Comparison of ENCODE assay signal across 8 cellular contexts in the genomic region with DNA sequence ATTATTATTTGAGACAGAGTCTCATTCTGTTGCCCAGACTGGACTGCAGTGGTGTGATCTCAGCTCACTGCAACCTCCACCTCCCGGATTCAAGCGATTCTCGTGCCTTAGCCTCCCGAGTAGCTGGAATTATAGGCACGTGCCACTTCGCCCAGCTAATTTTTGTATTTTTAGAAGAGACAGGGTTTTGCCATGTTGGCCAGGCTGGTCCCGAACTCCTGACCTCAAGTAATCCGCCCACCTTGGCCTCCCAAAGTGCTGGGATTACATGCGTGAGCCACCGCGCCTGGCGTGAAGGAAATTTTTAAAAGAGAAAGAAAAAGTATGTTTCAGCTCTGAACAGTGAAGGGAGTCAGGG. TPM values are rescaled to one million over a fixed set of nuclear protein-coding genes. Genes with fewer than 3 reads are reported as not detected.
A peak's percentile ranks its signal among the peaks of the same experiment; 100 is the strongest.
DNase-seq lines count a peak whose midpoint lies in the region; ATAC-seq, FAIRE-seq and TF ChIP-seq lines count a peak whose summit lies in the region.
"Not testable (repeated sequence)": the region's sequence is repeated elsewhere in the genome, so short reads cannot be mapped to it uniquely, and the experiment has no call there.

No MANE protein-coding gene starts in this region.

- not testable (repeated sequence) for BruUV-seq in endothelial cell of umbilical vein (replicated peaks; lab: Mats Ljungman, UMichigan)

- not testable (repeated sequence) for DNase-seq in endothelial cell of umbilical vein (ENCODE audit: low read depth, low spot score); right atrium auricular region (ENCODE audit: low spot score); upper lobe of right lung

- CTCF ChIA-PET in endothelial cell of umbilical vein (lab: Charles Lee) = interaction anchor here (0.9 to 2.5 kb wide), 9 partner anchors 9 to 128 kb away, joined by 3 to 10 read pairs (median 6); a partner anchor contains a TSS

- H3K79me2 ChIP-seq in OCI-LY3 (ENCODE audit: low read length) (peaks cover 100% of the 10 kb centered on the region), endothelial cell of umbilical vein (ENCODE audit: control insufficient read depth, insufficient read depth, low read length) (peaks cover 81% of the 10 kb centered on the region)

- H2AFZ ChIP-seq in OCI-LY3 (ENCODE audit: low read depth, low read length); endothelial cell of umbilical vein (ENCODE audit: low read depth, low read length): not testable (repeated sequence)

- not testable (repeated sequence) for H3K27me3 Mint-ChIP-seq in nephron (ENCODE audit: low read depth); stimulated activated memory B cell treated with anti-CD40 and anti-IgM and Interleukin-4, amounts not matched to agents 10 μg/mL and 1 μg/mL and 100 μg/mL, for 72 hours

- H3K27me3 ChIP-seq in OCI-LY3 (ENCODE audit: low read depth, low read length); endothelial cell of umbilical vein (ENCODE audit: control insufficient read depth in 2 of 2, insufficient read depth in 2 of 2, low read length in 2 of 2); right atrium auricular region; upper lobe of right lung: not testable (repeated sequence)

- not testable (repeated sequence) for H3K9me3 Mint-ChIP-seq in nephron; stimulated activated memory B cell treated with anti-CD40 and anti-IgM and Interleukin-4, amounts not matched to agents 10 μg/mL and 1 μg/mL and 100 μg/mL, for 72 hours

- peak overlapping the region; percentile 70 for H3K4me3 ChIP-seq in OCI-LY3 (ENCODE audit: low read length)
- peak overlapping the region in 2 of 3 experiments; percentile 14 to 40 for H3K4me3 ChIP-seq in endothelial cell of umbilical vein (replicated peaks in 1 of 3; ENCODE audit: insufficient read depth in 1 of 3, low read depth in 1 of 3, low read length in 3 of 3)
- not testable (repeated sequence) for H3K4me3 ChIP-seq in right atrium auricular region
- peak overlapping the region; percentile 22 for H3K4me3 ChIP-seq in upper lobe of right lung

- TF ChIP-seq CTCF in C4-2B (conservative IDR thresholded peaks at IDR 0.05); OCI-LY3 (IDR thresholded peaks at IDR 0.05; ENCODE audit: low read depth, low read length); endothelial cell of umbilical vein (IDR thresholded peaks at IDR 0.05; ENCODE audit: extremely low read depth in 1 of 2, insufficient read depth in 1 of 2, low read depth in 1 of 2, low read length in 2 of 2); right atrium auricular region (IDR thresholded peaks at IDR 0.05); nephron (IDR thresholded peaks at IDR 0.05; ENCODE audit: unreplicated experiment in 3 of 3); upper lobe of right lung (IDR thresholded peaks at IDR 0.05): not testable (repeated sequence)

- peak overlapping the region; percentile 48; the same call in 1 of the 2 replicates for H3K9ac ChIP-seq in OCI-LY3 (ENCODE audit: low read length)
- H3K9ac ChIP-seq in endothelial cell of umbilical vein (replicated peaks; ENCODE audit: extremely low read depth, insufficient read depth, low read length) = peak overlapping the region; percentile 60

- ATAC-seq in stimulated activated memory B cell treated with anti-CD40 and anti-IgM and Interleukin-4, amounts not matched to agents 10 μg/mL and 1 μg/mL and 100 μg/mL, for 72 hours; upper lobe of right lung: not testable (repeated sequence)

- H3K36me3 Mint-ChIP-seq in nephron (ENCODE audit: low read depth) = peaks cover 38% of the 10 kb centered on the region
- H3K36me3 Mint-ChIP-seq in stimulated activated memory B cell treated with anti-CD40 and anti-IgM and Interleukin-4, amounts not matched to agents 10 μg/mL and 1 μg/mL and 100 μg/mL, for 72 hours = peaks cover 43% of the 10 kb centered on the region

- not testable (repeated sequence) for H3K4me3 Mint-ChIP-seq in nephron
- peak overlapping the region; percentile 69 for H3K4me3 Mint-ChIP-seq in stimulated activated memory B cell treated with anti-CD40 and anti-IgM and Interleukin-4, amounts not matched to agents 10 μg/mL and 1 μg/mL and 100 μg/mL, for 72 hours

- peaks cover 33% of the 10 kb centered on the region for H3K4me1 Mint-ChIP-seq in nephron
- peaks cover 87% of the 10 kb centered on the region for H3K4me1 Mint-ChIP-seq in stimulated activated memory B cell treated with anti-CD40 and anti-IgM and Interleukin-4, amounts not matched to agents 10 μg/mL and 1 μg/mL and 100 μg/mL, for 72 hours

- peak overlapping the region; percentile 90 for H3K4me2 ChIP-seq in OCI-LY3 (ENCODE audit: low read length)
- peak overlapping the region; percentile 54 for H3K4me2 ChIP-seq in endothelial cell of umbilical vein (ENCODE audit: insufficient read depth, low read length)

- POLR2A ChIA-PET in endothelial cell of umbilical vein (lab: Charles Lee) = interaction anchor here (1.1 to 2.0 kb wide), 2 partner anchors 9 to 36 kb away, joined by 3 to 10 read pairs; a partner anchor contains a TSS

- TF ChIP-seq POLR2A in endothelial cell of umbilical vein (IDR thresholded peaks at IDR 0.05; ENCODE audit: low read depth, low read length) = not testable (repeated sequence)

- FAIRE-seq in endothelial cell of umbilical vein (lab: Jason Lieb, UNC) = not testable (repeated sequence)

- dilution Hi-C loops in endothelial cell of umbilical vein (cut with MboI; ENCODE audit: extremely low pct_ligation_motif_present, low sequenced_read_pairs) = not testable (repeated sequence)

- intact Hi-C loops in endothelial cell of umbilical vein (cut with micrococcal nuclease) = loop anchor here (2.0 to 10.0 kb wide), 3 partner anchors 35 to 255 kb away; a partner anchor contains a TSS
- intact Hi-C loops in upper lobe of right lung (cut with DNase I) = not testable (repeated sequence)

- H3K27ac Mint-ChIP-seq in nephron = peak overlapping the region in 2 of 3 experiments; percentile 14 to 48
- peak overlapping the region; percentile 92 for H3K27ac Mint-ChIP-seq in stimulated activated memory B cell treated with anti-CD40 and anti-IgM and Interleukin-4, amounts not matched to agents 10 μg/mL and 1 μg/mL and 100 μg/mL, for 72 hours

- H3K9me1 ChIP-seq in endothelial cell of umbilical vein (replicated peaks; ENCODE audit: control insufficient read depth, extremely low read depth, insufficient read depth, low read length) = not testable (repeated sequence)

- H3K36me3 ChIP-seq in OCI-LY3 (replicated peaks; ENCODE audit: low read depth, low read length) (peaks cover 58% of the 10 kb centered on the region), endothelial cell of umbilical vein (ENCODE audit: control insufficient read depth in 2 of 2, extremely low read depth in 1 of 2, insufficient read depth in 2 of 2, low read length in 2 of 2) (peaks cover 9 to 22% of the 10 kb centered on the region in 2 experiments), right atrium auricular region (peaks cover 25% of the 10 kb centered on the region), upper lobe of right lung (peaks cover 28% of the 10 kb centered on the region)

- H4K20me1 ChIP-seq in OCI-LY3 (ENCODE audit: insufficient read depth, low read length) = peaks cover 98% of the 10 kb centered on the region
- not testable (repeated sequence) for H4K20me1 ChIP-seq in endothelial cell of umbilical vein (replicated peaks; ENCODE audit: control insufficient read depth, extremely low read depth, insufficient read depth, low read length)

- WGBS in adipose tissue, 3 donors = 69 to 83% (median 71%) methylated on average over 12 of the region's 12 CpGs

- H3K4me1 ChIP-seq in OCI-LY3 (ENCODE audit: low read length) (peaks cover 80% of the 10 kb centered on the region), endothelial cell of umbilical vein (ENCODE audit: control insufficient read depth, extremely low read depth, insufficient read depth, low read length) (peaks cover 69% of the 10 kb centered on the region), right atrium auricular region (peaks cover 0 to 68% of the 10 kb centered on the region in 2 donors), upper lobe of right lung (peaks cover 46% of the 10 kb centered on the region)

- H3K9me3 ChIP-seq in OCI-LY3 (ENCODE audit: insufficient read depth, low read length); endothelial cell of umbilical vein (replicated peaks; ENCODE audit: control insufficient read depth, insufficient read depth, low read length); right atrium auricular region; upper lobe of right lung: not testable (repeated sequence)

- H3K27ac ChIP-seq in C4-2B = peak overlapping the region; percentile 14; the same call in 1 of the 2 replicates
- H3K27ac ChIP-seq in OCI-LY3 (ENCODE audit: low read length) = peak overlapping the region; percentile 78
- peak overlapping the region; percentile 64 for H3K27ac ChIP-seq in adipose tissue (ENCODE audit: low read depth, low read length)
- peak overlapping the region; percentile 76 for H3K27ac ChIP-seq in endothelial cell of umbilical vein (ENCODE audit: insufficient read depth, low read depth, low read length)
- peak overlapping the region; percentile 58 to 66 for H3K27ac ChIP-seq in right atrium auricular region
- H3K27ac ChIP-seq in upper lobe of right lung = peak overlapping the region; percentile 65

RNA-seq across cellular contexts. Expression of a gene that starts 35.5 kb away (rescaled TPM):
- polyA plus RNA-seq in adipose tissue (10 to 100 TPM; 13.1 to 49.6 (median 43.9) TPM), endothelial cell of umbilical vein (63.1 and 65.8 TPM in 2 replicates)
- total RNA-seq in endothelial cell of umbilical vein (151 and 164 TPM in 2 replicates), right atrium auricular region (10 to 100 TPM; 29.9 to 31.6 TPM), upper lobe of right lung (81.6 TPM)
- polyA plus RNA-seq in endothelial cell of umbilical vein (2011; cell fraction: cytosol; rRNA removed) = 67.5 and 72.3 TPM in 2 replicates
- polyA plus RNA-seq in endothelial cell of umbilical vein (2011; cell fraction: nucleus; rRNA removed) = 155 and 157 TPM in 2 replicates
- polyA plus RNA-seq in endothelial cell of umbilical vein (2012) = 88.4 and 132 TPM in 2 replicates
- 119 and 130 TPM in 2 replicates for polyA minus RNA-seq in endothelial cell of umbilical vein
- 27.0 TPM for polyA minus RNA-seq in endothelial cell of umbilical vein (2011; cell fraction: cytosol; rRNA and poly(A)+ RNA removed)
- polyA minus RNA-seq in endothelial cell of umbilical vein (2011; cell fraction: nucleus; rRNA and poly(A)+ RNA removed) = 123 and 174 TPM in 2 replicates

Comparison
In these comparisons a context has a peak if more than half of its experiments do, and no peak if none do; other contexts are left out.
1. H3K27ac ChIP-seq: peak in every context shown above with its lines; median percentile 78 in OCI-LY3; 76 in endothelial cell of umbilical vein; 65 in upper lobe of right lung; 64 in adipose tissue; 62 in right atrium auricular region; 14 in C4-2B.